In genomic region chr19:56141416-56141992, GRCh38 we compare ENCODE assay signal across 1 cellular context.
TF ChIP-seq lines count a peak whose summit lies in the region.

No MANE protein-coding gene starts in this region.

TF ChIP-seq in SK-N-SH treated with all-trans-retinoic acid at 6 μM for 48 hours, 23 proteins besides CTCF, POLR2A, EP300 and RAD21 (continued from another document):
- no peak for TF ChIP-seq ZNF70 (CRISPR knock-in tag; IDR thresholded peaks at IDR 0.05)
- TF ChIP-seq CSDC2 (CRISPR knock-in tag; IDR thresholded peaks at IDR 0.05) = no peak
- TF ChIP-seq PATZ1 (CRISPR knock-in tag; IDR thresholded peaks at IDR 0.05; ENCODE audit: borderline replicate concordance) = no peak
- TF ChIP-seq SNAI2 (CRISPR knock-in tag; IDR thresholded peaks at IDR 0.05) = no peak
- TF ChIP-seq POU6F1 (CRISPR knock-in tag; IDR thresholded peaks at IDR 0.05; ENCODE audit: borderline replicate concordance, low read depth) = no peak
